Comparison of ENCODE assay signal across 8 cellular contexts in genomic region chr9:135343733-135344522, GRCh38.
DNase-seq lines count a peak whose midpoint lies in the region; ATAC-seq lines count a peak whose summit lies in the region.

No MANE protein-coding gene starts in this region.

- DNase-seq in DMS 273 (lab: John Stamatoyannopoulos, UW; ENCODE audit: unreplicated experiment) (peak; percentile 79), DMS 273 treated with DMSO at 0.1 percent for 48 hours (lab: John Stamatoyannopoulos, UW) (no peak), NCI-H1105 (lab: John Stamatoyannopoulos, UW) (peak; percentile 46), ecto neural progenitor cell (ENCODE audit: low spot score) (peak; percentile 89), midbrain (lab: John Stamatoyannopoulos, UW) (peak; percentile 54), substantia nigra (lab: John Stamatoyannopoulos, UW) (peak in 37 of 49 donors; percentile 2 to 94 (median 42))
- peak; percentile 19 to 43 for DNase-seq in activated CD4-positive, alpha-beta T cell treated with anti-CD3 and anti-CD28 coated beads for 24 hours (ENCODE audit: low read depth in 2 of 2)

- no peak for ATAC-seq in HG03280 (IDR thresholded peaks at IDR 0.05; ENCODE audit: unreplicated experiment)

- no peak overlapping the region for H3K27ac ChIP-seq in substantia nigra (ENCODE audit: low read depth, low read length, poor library complexity, severe bottlenecking)
